In genomic region chr16:2340564-2341455, GRCh38 we compare ENCODE assay signal across 8 cellular contexts. TPM values are rescaled to one million over a fixed set of nuclear protein-coding genes. Genes with fewer than 3 reads are reported as not detected.
DNase-seq lines count a peak whose midpoint lies in the region; ATAC-seq, FAIRE-seq and TF ChIP-seq lines count a peak whose summit lies in the region.

ABCA3 (minus strand) TSS chr16:2340728; CDS start chr16:2326466, 14,262 bp downstream.

- peak; percentile 99 for FAIRE-seq in GM12892 (lab: Jason Lieb, UNC)

- intact Hi-C loops in left ventricle myocardium inferior (cut with micrococcal nuclease) (no loop called here), prostate gland (cut with DNase I) (loop anchor here (2.0 kb wide), 1 partner anchor 160 kb away; no protein-coding TSS in a partner anchor)

- peak; percentile 78 for ATAC-seq in HG02840 (IDR thresholded peaks at IDR 0.05; ENCODE audit: low FRiP score, unreplicated experiment)

- DNase-seq in GM12892 (ENCODE audit: insufficient read length) (peak; percentile 93), NCI-H1436 (lab: John Stamatoyannopoulos, UW) (peak; percentile 83), T follicular helper cell (ENCODE audit: low read depth) (peak; percentile 87), amniotic stem cell (lab: John Stamatoyannopoulos, UW) (peak; percentile 85), left ventricle myocardium inferior (peak; percentile 91), prostate gland (ENCODE audit: low spot score) (peak; percentile 88)

- H3K9me3 ChIP-seq in left ventricle myocardium inferior (replicated peaks) (no peaks in the 10 kb centered on the region), prostate gland (no peaks in the 10 kb centered on the region)

- H3K27me3 ChIP-seq in left ventricle myocardium inferior (ENCODE audit: low read depth): no peaks in the 10 kb centered on the region
- H3K27me3 ChIP-seq in prostate gland (replicated peaks; ENCODE audit: insufficient read depth): no peaks in the 10 kb centered on the region

- peak within 1 kb of the TSS; percentile 86 for H3K4me3 ChIP-seq in left ventricle myocardium inferior
- peak within 1 kb of the TSS; percentile 62 to 73 for H3K4me3 ChIP-seq in prostate gland
- peak within 1 kb of the TSS; percentile 69 for H3K4me3 ChIP-seq in urinary bladder (ENCODE audit: low read depth, low read length)

- H3K4me1 ChIP-seq in left ventricle myocardium inferior (peaks cover 29% of the 10 kb centered on the region), prostate gland (replicated peaks) (no peaks in the 10 kb centered on the region), urinary bladder (ENCODE audit: insufficient read depth) (peaks cover 2% of the 10 kb centered on the region)

- WGBS in prostate gland: 29% methylated on average over 47 of the region's 110 CpGs
- WGBS in urinary bladder: 11% methylated on average over 106 of the region's 110 CpGs

- H3K27ac ChIP-seq in left ventricle myocardium inferior (replicated peaks) (peak within 1 kb of the TSS; percentile 68), prostate gland (peak within 1 kb of the TSS in 1 of 2 donors; percentile 44), urinary bladder (ENCODE audit: low read depth) (no peak within 1 kb of the TSS)

- H3K36me3 ChIP-seq in left ventricle myocardium inferior (no peaks in the 10 kb centered on the region), prostate gland (no peaks in the 10 kb centered on the region), urinary bladder (ENCODE audit: insufficient read depth) (no peaks in the 10 kb centered on the region)

- TF ChIP-seq CTCF in left ventricle myocardium inferior (IDR thresholded peaks at IDR 0.05; ENCODE audit: borderline replicate concordance): peak; percentile 99
- TF ChIP-seq CTCF in prostate gland (IDR thresholded peaks at IDR 0.05): peak; percentile 100

- no peak for TF ChIP-seq POLR2A in GM12892 (IDR thresholded peaks at IDR 0.05; ENCODE audit: low read depth, low read length)
- TF ChIP-seq POLR2A in prostate gland (IDR thresholded peaks at IDR 0.05): no peak

RNA-seq across cellular contexts. Expression of gene ABCA3, which starts in this region (rescaled TPM):
- polyA plus RNA-seq in GM12892 (2012; ENCODE audit: missing spikeins): 3.2 TPM
- 6.9 TPM for total RNA-seq in left ventricle myocardium inferior
- total RNA-seq in prostate gland: 10 to 100 TPM in 1 of 2 donors, 1 to 10 TPM in 1; 8.2 to 24.7 TPM
- total RNA-seq in urinary bladder: 5.5 TPM
- polyA plus RNA-seq in urinary bladder: 8.3 TPM
